Comparison of ENCODE assay signal across 1 cellular context in genomic region chr5:31492824-31493223, GRCh38.
TF ChIP-seq lines count a peak whose summit lies in the region.

No MANE protein-coding gene starts in this region.

TF ChIP-seq in GM23338, 12 proteins besides CTCF, POLR2A, EP300 and RAD21 (continued from another document):
- TF ChIP-seq REST (IDR thresholded peaks at IDR 0.05; ENCODE audit: unreplicated experiment) (no peak), STAT1 (IDR thresholded peaks at IDR 0.05; ENCODE audit: unreplicated experiment) (no peak), ZNF462 (CRISPR knock-in tag; IDR thresholded peaks at IDR 0.05) (no peak), ZNF331 (CRISPR knock-in tag; IDR thresholded peaks at IDR 0.05; ENCODE audit: low read depth) (no peak)
